ENCODE assay signal across 13 cellular contexts in genomic region chr5:91059409-91059808, GRCh38.
A peak's percentile ranks its signal among the peaks of the same experiment; 100 is the strongest.
DNase-seq lines count a peak whose midpoint lies in the region; ATAC-seq and TF ChIP-seq lines count a peak whose summit lies in the region.
"Had no signal": no experiment of that assay in that cellular context is flagged by ENCODE, and none has a peak within 500 bp of the region (broad histone marks: within the 10 kb centered on the region; RNA-seq: fewer than 3 reads in every experiment).

No MANE protein-coding gene starts in this region.

- H2AFZ ChIP-seq in GM23338 = no peak overlapping the region

- peaks cover 3% of the 10 kb centered on the region for H3K4me1 ChIP-seq in foreskin keratinocyte
- H3K4me1 ChIP-seq in GM23338 (ENCODE audit: insufficient read depth) = peaks cover 3% of the 10 kb centered on the region; the same call in 1 of the 2 replicates

- H3K36me3 ChIP-seq in GM23338 (ENCODE audit: insufficient read depth) = no peaks in the 10 kb centered on the region

- no peaks in the 10 kb centered on the region for H3K9me2 ChIP-seq in GM23338 (ENCODE audit: insufficient read depth)

- H3K4me3 Mint-ChIP-seq in GM23338 = no peak overlapping the region
- H3K4me3 Mint-ChIP-seq: mesothelial cell of epicardium had no signal

- H3K79me2 ChIP-seq in GM23338 (replicated peaks; ENCODE audit: insufficient read depth) = 0 out of 2 replicates have a peak, but pooled peaks cover 3% of the 10 kb centered on the region

- no peak overlapping the region for H3K27ac ChIP-seq in foreskin keratinocyte
- H3K27ac ChIP-seq in GM23338 (ENCODE audit: low read depth) = no peak overlapping the region

- no peak overlapping the region for H3K4me3 ChIP-seq in GM23338

- H3F3A ChIP-seq in GM23338 (replicated peaks; ENCODE audit: low read depth) = no peaks in the 10 kb centered on the region

- no peaks in the 10 kb centered on the region for H3K27me3 Mint-ChIP-seq in GM23338 (ENCODE audit: insufficient read depth, low read depth, poor library complexity)

- H3K4me2 ChIP-seq in GM23338 = no peak overlapping the region

- H3K36me3 Mint-ChIP-seq in GM23338 (ENCODE audit: low read depth) = no peaks in the 10 kb centered on the region

- DNase-seq in foreskin keratinocyte = no peak
- DNase-seq in GM23338 (ENCODE audit: low spot score) = no peak
- no peak for DNase-seq in LoVo (ENCODE audit: low spot score)
- no peak for DNase-seq in activated CD8-positive, alpha-beta memory T cell treated with anti-CD3 and anti-CD28 coated beads, Interleukin-2, amount 50 U/mL, for 4 hours
- DNase-seq in NAMALWA (ENCODE audit: low spot score) = no peak
- DNase-seq: DMS153, foreskin melanocyte, RPMI8226 had no signal

- H3K27me3 ChIP-seq in foreskin keratinocyte (peaks cover 25% of the 10 kb centered on the region), GM23338 (ENCODE audit: insufficient read depth) (no peaks in the 10 kb centered on the region)

- no peak overlapping the region for H3K27ac Mint-ChIP-seq in GM23338
- H3K27ac Mint-ChIP-seq: mesothelial cell of epicardium had no signal

- TF ChIP-seq CTCF in foreskin keratinocyte (conservative IDR thresholded peaks at IDR 0.05) (no peak), GM23338 (conservative IDR thresholded peaks at IDR 0.05; ENCODE audit: low read depth in 2 of 2) (no peak)

- H3K4me1 Mint-ChIP-seq in GM23338 = peaks cover 27% of the 10 kb centered on the region

- H4K20me1 ChIP-seq in GM23338 (replicated peaks; ENCODE audit: insufficient read depth) = 0 out of 2 replicates have a peak, but pooled peaks cover 4% of the 10 kb centered on the region

- ATAC-seq in GM18861 (IDR thresholded peaks at IDR 0.05; ENCODE audit: unreplicated experiment) (peak; percentile 96), GM21526 (IDR thresholded peaks at IDR 0.05; ENCODE audit: low FRiP score, unreplicated experiment) (peak; percentile 64), HG03139 (IDR thresholded peaks at IDR 0.05; ENCODE audit: unreplicated experiment) (peak; percentile 61), foreskin keratinocyte (peak; percentile 12), GM23338 (no peak)
- ATAC-seq: HCT116 had no signal

- H3K9me3 Mint-ChIP-seq in GM23338 = no peaks in the 10 kb centered on the region

TF ChIP-seq in GM23338, 12 proteins besides CTCF, POLR2A, EP300 and RAD21:
- TF ChIP-seq CREB1 (CRISPR knock-in tag; IDR thresholded peaks at IDR 0.05; ENCODE audit: low read depth) (no peak), STAT1 (IDR thresholded peaks at IDR 0.05; ENCODE audit: unreplicated experiment) (no peak), ZNF331 (CRISPR knock-in tag; IDR thresholded peaks at IDR 0.05; ENCODE audit: low read depth) (no peak), REST (IDR thresholded peaks at IDR 0.05; ENCODE audit: unreplicated experiment) (no peak), NANOG (IDR thresholded peaks at IDR 0.05; ENCODE audit: borderline replicate concordance) (no peak), ZNF462 (CRISPR knock-in tag; IDR thresholded peaks at IDR 0.05) (no peak), EZH2 (IDR thresholded peaks at IDR 0.05; ENCODE audit: low read depth, unreplicated experiment) (no peak)
